In genomic region chr11:69930081-69931059, GRCh38 we compare ENCODE assay signal across 10 cellular contexts.
"Had no signal": no experiment of that assay in that cellular context is flagged by ENCODE, and none has a peak within 500 bp of the region (broad histone marks: within the 10 kb centered on the region; RNA-seq: fewer than 3 reads in every experiment).

No MANE protein-coding gene starts in this region.

- H3K9me3 Mint-ChIP-seq: activated naive CD4-positive, alpha-beta T cell treated with anti-CD3 and anti-CD28 coated beads, Interleukin-2, amount 50 U/mL, for 72 hours had no signal

- H3K27ac Mint-ChIP-seq: activated naive CD4-positive, alpha-beta T cell treated with anti-CD3 and anti-CD28 coated beads, Interleukin-2, amount 50 U/mL, for 72 hours had no signal

- H3K9me3 ChIP-seq: left ventricle myocardium inferior, right lobe of liver, testis had no signal

- DNase-seq: activated CD4-positive, alpha-beta T cell treated with anti-CD3 and anti-CD28 coated beads, Interleukin-2, amount 50 U/mL, for 1 hour; anterior cingulate cortex; effector memory CD4-positive, alpha-beta T cell; left ventricle myocardium inferior; stomach; T-helper 9 cell; testis had no signal

- ATAC-seq: activated CD4-positive, CD25-positive, alpha-beta regulatory T cell treated with anti-CD3 and anti-CD28 coated beads, Interleukin-2, amount 50 U/mL, for 24 hours; activated naive CD4-positive, alpha-beta T cell treated with anti-CD3 and anti-CD28 coated beads, Interleukin-2, amount 50 U/mL, for 72 hours; right lobe of liver had no signal

- H3K36me3 Mint-ChIP-seq: activated naive CD4-positive, alpha-beta T cell treated with anti-CD3 and anti-CD28 coated beads, Interleukin-2, amount 50 U/mL, for 72 hours had no signal
